Comparison of ENCODE assay signal across 1 cellular context in genomic region chr3:55718074-55718473, GRCh38.
A peak's percentile ranks its signal among the peaks of the same experiment; 100 is the strongest.
TF ChIP-seq lines count a peak whose summit lies in the region.

No MANE protein-coding gene starts in this region.

TF ChIP-seq in HEK293, 187 proteins besides CTCF, POLR2A, EP300 and RAD21 (continued from another document):
- peak; percentile 83 for TF ChIP-seq ZBTB44 (tag by site-specific recombination; IDR thresholded peaks at IDR 0.05)
- TF ChIP-seq ZNF184 (tag by site-specific recombination; IDR thresholded peaks at IDR 0.05), result no peak
- TF ChIP-seq PRDM6 (tag by site-specific recombination; IDR thresholded peaks at IDR 0.05), result peak; percentile 84
- no peak for TF ChIP-seq ZNF280D (tag by site-specific recombination; IDR thresholded peaks at IDR 0.05)
- no peak for TF ChIP-seq ZNF530 (tag by site-specific recombination; IDR thresholded peaks at IDR 0.05; ENCODE audit: low read depth)
- no peak for TF ChIP-seq ZNF645 (tag by site-specific recombination; IDR thresholded peaks at IDR 0.05)
- TF ChIP-seq ZNF843 (tag by site-specific recombination; IDR thresholded peaks at IDR 0.05), result peak; percentile 70
- TF ChIP-seq KLF7 (tag by site-specific recombination; IDR thresholded peaks at IDR 0.05; ENCODE audit: borderline replicate concordance), result peak; percentile 35; the same call in 1 of the 2 replicates
